Comparison of ENCODE assay signal across 1 cellular context in genomic region chr2:139259422-139260051, GRCh38.
TF ChIP-seq lines count a peak whose summit lies in the region.

No MANE protein-coding gene starts in this region.

TF ChIP-seq in HepG2, 621 proteins besides CTCF, POLR2A, EP300 and RAD21 (continued from another document and continues in another):
- TF ChIP-seq THAP7 (CRISPR knock-in tag; IDR thresholded peaks at IDR 0.05) (no peak), ELK4 (CRISPR knock-in tag; IDR thresholded peaks at IDR 0.05; ENCODE audit: borderline replicate concordance) (no peak), GATAD1 (CRISPR knock-in tag; IDR thresholded peaks at IDR 0.05) (no peak), ZFP36 (IDR thresholded peaks at IDR 0.05; ENCODE audit: borderline replicate concordance, low read depth, low read length, partially characterized antibody) (no peak), RFXAP (CRISPR knock-in tag; IDR thresholded peaks at IDR 0.05; ENCODE audit: borderline replicate concordance) (no peak), TBX2 (CRISPR knock-in tag; IDR thresholded peaks at IDR 0.05; ENCODE audit: borderline replicate concordance) (peak; percentile 62), CREB1 (IDR thresholded peaks at IDR 0.05) (no peak), CREB1 (CRISPR knock-in tag; IDR thresholded peaks at IDR 0.05) (peak; percentile 64), ATF5 (CRISPR knock-in tag; IDR thresholded peaks at IDR 0.05; ENCODE audit: low read depth) (no peak), ZNF580 (CRISPR knock-in tag; IDR thresholded peaks at IDR 0.05; ENCODE audit: borderline replicate concordance, low read depth) (no peak), ZNF207 (IDR thresholded peaks at IDR 0.05; ENCODE audit: borderline replicate concordance) (no peak), ZNF691 (CRISPR knock-in tag; IDR thresholded peaks at IDR 0.05; ENCODE audit: borderline replicate concordance, low read depth) (no peak), RCOR2 (CRISPR knock-in tag; IDR thresholded peaks at IDR 0.05) (no peak), NR2F2 (IDR thresholded peaks at IDR 0.05; ENCODE audit: borderline replicate concordance, low read depth) (peak; percentile 73), ZNF589 (CRISPR knock-in tag; conservative IDR thresholded peaks at IDR 0.05) (no peak), THAP9 (CRISPR knock-in tag; IDR thresholded peaks at IDR 0.05; ENCODE audit: borderline replicate concordance) (no peak), MYC (CRISPR knock-in tag; IDR thresholded peaks at IDR 0.05; ENCODE audit: borderline replicate concordance) (no peak), SNAPC4 (CRISPR knock-in tag; IDR thresholded peaks at IDR 0.05) (no peak), MXD1 (CRISPR knock-in tag; IDR thresholded peaks at IDR 0.05) (no peak), SMAD3 (CRISPR knock-in tag; IDR thresholded peaks at IDR 0.05) (no peak), BCLAF1 (IDR thresholded peaks at IDR 0.05) (no peak), ZNF430 (CRISPR knock-in tag; IDR thresholded peaks at IDR 0.05) (no peak), TAF15 (IDR thresholded peaks at IDR 0.05; ENCODE audit: low read depth, low read length, poor library complexity, severe bottlenecking) (no peak), ZNF367 (CRISPR knock-in tag; IDR thresholded peaks at IDR 0.05; ENCODE audit: borderline replicate concordance) (no peak), SOX5 (CRISPR knock-in tag; IDR thresholded peaks at IDR 0.05; ENCODE audit: borderline replicate concordance) (peak; percentile 78), ZNF225 (CRISPR knock-in tag; IDR thresholded peaks at IDR 0.05) (no peak), ZBED4 (CRISPR knock-in tag; IDR thresholded peaks at IDR 0.05; ENCODE audit: borderline replicate concordance) (no peak), CEBPZ (IDR thresholded peaks at IDR 0.05; ENCODE audit: low read length) (no peak), TFDP2 (CRISPR knock-in tag; IDR thresholded peaks at IDR 0.05) (0 out of 2 replicates have a peak, but pooled peaks have one; percentile 19)
